8 cellular contexts compared by ENCODE assay signal in the genomic region with DNA sequence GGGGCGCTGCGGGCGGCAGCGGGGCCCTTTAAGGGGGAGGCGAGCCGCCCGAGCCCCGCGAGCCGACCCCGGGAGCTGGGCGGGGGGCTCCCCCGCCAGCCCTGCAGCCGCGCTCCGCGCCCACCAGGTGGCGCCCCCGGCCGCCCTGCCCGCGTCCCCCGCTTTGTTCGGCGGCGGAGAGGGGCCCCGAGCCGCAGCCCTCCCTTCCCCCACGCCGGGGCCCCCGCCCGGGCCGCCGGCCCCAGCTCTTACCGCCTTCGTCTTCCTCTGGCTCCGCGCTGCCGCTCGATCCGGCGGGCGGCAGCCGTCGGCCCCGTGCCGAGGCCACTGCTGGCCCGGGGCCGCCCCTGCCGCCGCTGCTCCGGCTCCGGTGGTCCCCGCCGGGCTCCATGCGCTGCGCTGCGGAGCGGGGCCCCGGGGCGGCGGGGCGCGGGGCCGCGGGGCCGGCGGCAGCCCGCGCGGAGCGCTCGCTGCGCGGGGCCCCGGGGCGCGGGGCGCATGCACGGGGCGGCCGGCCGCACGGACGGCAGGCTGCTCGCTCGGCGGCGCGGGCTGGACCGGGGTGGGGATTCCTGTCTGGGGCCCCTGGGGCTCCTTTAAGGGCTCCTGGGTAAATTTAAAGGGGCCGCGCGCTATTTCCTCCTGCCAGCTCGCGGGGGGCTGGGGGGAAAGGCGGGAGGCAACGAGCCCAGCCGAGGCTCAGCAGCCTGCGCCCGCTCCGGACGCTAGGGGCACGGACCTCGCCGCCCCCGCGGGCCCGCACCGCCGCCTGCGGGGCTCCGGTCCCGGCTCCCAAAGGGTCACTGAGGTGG. TPM values are rescaled to one million over a fixed set of nuclear protein-coding genes. Genes with fewer than 3 reads are reported as not detected.
DNase-seq lines count a peak whose midpoint lies in the region; ATAC-seq and TF ChIP-seq lines count a peak whose summit lies in the region.

A gene (minus strand): TSS at position 544 of the 812 bp plus-strand sequence. CDS start 153 bp downstream, at position 391.

- no peaks in the 10 kb centered on the region for H3K36me3 Mint-ChIP-seq in nephron progenitor cell (ENCODE audit: low read depth)

- peak within 1 kb of the TSS; percentile 95 for H3K27ac Mint-ChIP-seq in nephron progenitor cell

- peaks cover 56% of the 10 kb centered on the region for H3K4me1 Mint-ChIP-seq in nephron progenitor cell

- H3K4me1 ChIP-seq in PC-9 (replicated peaks; ENCODE audit: insufficient read depth) (peaks cover 11% of the 10 kb centered on the region; the same call in 1 of the 2 replicates), suprapubic skin (peaks cover 47% of the 10 kb centered on the region)

- no peaks in the 10 kb centered on the region for H3K9me3 ChIP-seq in PC-9 (ENCODE audit: insufficient read depth, low read depth)
- H3K9me3 ChIP-seq in suprapubic skin: no peaks in the 10 kb centered on the region

- 0 out of 2 replicates have a peak, but pooled peaks have one; percentile 24 for TF ChIP-seq CTCF in PC-9 (conservative IDR thresholded peaks at IDR 0.05)
- TF ChIP-seq CTCF in fibroblast of the aortic adventitia (IDR thresholded peaks at IDR 0.05; ENCODE audit: insufficient read depth, low read length): peak; percentile 49
- no peak for TF ChIP-seq CTCF in nephron progenitor cell (IDR thresholded peaks at IDR 0.05)
- peak; percentile 84 to 88 for TF ChIP-seq CTCF in suprapubic skin (IDR thresholded peaks at IDR 0.05)

- peak within 1 kb of the TSS; percentile 89 for H3K4me2 ChIP-seq in PC-9

- H3K27ac ChIP-seq in PC-9 (no peak within 1 kb of the TSS), suprapubic skin (peak within 1 kb of the TSS; percentile 83)

- H3K27me3 Mint-ChIP-seq in nephron progenitor cell (ENCODE audit: low read depth, poor library complexity): peaks cover 33% of the 10 kb centered on the region

- peaks cover 23% of the 10 kb centered on the region; the same call in 1 of the 2 replicates for H3K79me2 ChIP-seq in PC-9 (ENCODE audit: low read depth)

- no peaks in the 10 kb centered on the region for H3K36me3 ChIP-seq in PC-9 (ENCODE audit: low read depth)
- H3K36me3 ChIP-seq in suprapubic skin: peaks cover 4% of the 10 kb centered on the region

- H3K9me2 ChIP-seq in PC-9 (ENCODE audit: insufficient read depth): no peaks in the 10 kb centered on the region

- WGBS in suprapubic skin: no CpG with 5 or more reads among the region's 114 CpGs

- TF ChIP-seq EP300 in suprapubic skin (IDR thresholded peaks at IDR 0.05): no peak

- no TSS peak for BruUV-seq in PC-9 (replicated peaks; lab: Mats Ljungman, UMichigan)

- peaks cover 36% of the 10 kb centered on the region for H3F3A ChIP-seq in PC-9 (ENCODE audit: insufficient read depth, low read depth)

- ATAC-seq in GM18520 (IDR thresholded peaks at IDR 0.05; ENCODE audit: unreplicated experiment) (peak; percentile 45), HG03457 (IDR thresholded peaks at IDR 0.05; ENCODE audit: unreplicated experiment) (peak; percentile 33)

- POLR2A ChIA-PET in PC-9 (lab: Charles Lee; ENCODE audit: unreplicated experiment): interaction anchor here (0.5 to 0.7 kb wide), 4 partner anchors 66 to 952 kb away, joined by 4 to 12 read pairs (median 6); no protein-coding TSS in a partner anchor

- peak within 1 kb of the TSS; percentile 95 for H3K4me3 Mint-ChIP-seq in nephron progenitor cell

- no peak for TF ChIP-seq POLR2A in suprapubic skin (IDR thresholded peaks at IDR 0.05)

- DNase-seq in 8988T: peak; percentile 97
- DNase-seq in PC-9: peak; percentile 57 to 70
- DNase-seq in activated effector memory CD4-positive, alpha-beta T cell treated with Interleukin-2 at 50 U/mL for 16 hours: peak; percentile 36
- DNase-seq in fibroblast of the aortic adventitia (ENCODE audit: low read depth): peak; percentile 55
- peak; percentile 85 for DNase-seq in nephron progenitor cell
- DNase-seq in suprapubic skin (ENCODE audit: low spot score in 2 of 2): peak in 1 of 2 donors; percentile 79

- CTCF ChIA-PET in PC-9 (lab: Charles Lee): interaction anchor here (0.5 to 0.6 kb wide), 4 partner anchors 34 to 536 kb away, joined by 3 to 12 read pairs (median 8); no protein-coding TSS in a partner anchor

- peak within 1 kb of the TSS; percentile 82 for H2AFZ ChIP-seq in PC-9

- H4K20me1 ChIP-seq in PC-9 (ENCODE audit: insufficient read depth): peaks cover 13% of the 10 kb centered on the region; the same call in 1 of the 2 replicates

- H3K27me3 ChIP-seq in PC-9 (ENCODE audit: insufficient read depth, low read depth) (no peaks in the 10 kb centered on the region), suprapubic skin (no peaks in the 10 kb centered on the region)

- peaks cover 3% of the 10 kb centered on the region for H3K9me3 Mint-ChIP-seq in nephron progenitor cell

- H3K4me3 ChIP-seq in PC-9 (peak within 1 kb of the TSS; percentile 73), fibroblast of the aortic adventitia (ENCODE audit: low read depth, low read length) (peak within 1 kb of the TSS; percentile 81), suprapubic skin (peak within 1 kb of the TSS; percentile 94)

- intact Hi-C loops in PC-9 (cut with micrococcal nuclease; ENCODE audit: unreplicated experiment): loop anchor here (1.0 to 2.0 kb wide), 5 partner anchors 34 to 177 kb away; a partner anchor contains a TSS

RNA-seq across cellular contexts. Expression of the gene that starts here (rescaled TPM):
- total RNA-seq in PC-9 (2021): 16.6 and 19.3 TPM in 2 replicates
- total RNA-seq in fibroblast of the aortic adventitia (ENCODE audit: low replicate concordance): 13.2 and 62.7 TPM in 2 replicates
- total RNA-seq in suprapubic skin: 1 to 10 TPM; 3.3 to 5.0 (median 4.8) TPM
